ENCODE assay signal across 21 cellular contexts in genomic region chr5:174319551-174319950, GRCh38.
"Had no signal": no experiment of that assay in that cellular context is flagged by ENCODE, and none has a peak within 500 bp of the region (broad histone marks: within the 10 kb centered on the region; RNA-seq: fewer than 3 reads in every experiment).

No MANE protein-coding gene starts in this region.

- H3K4me1 ChIP-seq: gastrocnemius medialis, left ventricle myocardium inferior, lower lobe of right lung, pancreas had no signal

- H3K4me3 ChIP-seq: gastrocnemius medialis, left ventricle myocardium inferior, lower lobe of right lung, pancreas, thoracic aorta, tibial nerve had no signal

- DNase-seq: caudate nucleus; cerebellar nuclear complex; cortex of kidney; foreskin fibroblast; gastrocnemius medialis; left colon; left ventricle myocardium inferior; lower lobe of right lung; pancreas; stimulated activated CD4-positive, alpha-beta T cell treated with anti-CD3 and anti-CD28 coated beads, Interleukin-4, amount 100 ng/mL, for 4 hours; stimulated activated naive CD8-positive, alpha-beta T cell treated with anti-CD3 and anti-CD28 coated beads, Interleukin-15, Interleukin-2, amounts not matched to agents 100 U/mL and 50 U/mL, for 24 hours; substantia nigra had no signal

- FAIRE-seq: pancreas, urothelium cell line had no signal

- H3K36me3 ChIP-seq: gastrocnemius medialis, left ventricle myocardium inferior, lower lobe of right lung, neutrophil, pancreas, thoracic aorta, tibial nerve had no signal

- ATAC-seq: esophagus mucosa; gastrocnemius medialis; left colon; lower lobe of right lung; natural killer cell treated with Interleukin-12 subunit alpha and Interleukin-12 subunit beta and Interleukin-15 and Interleukin-18, amount 100 ng/mL, for 72 hours; pancreas; sciatic nerve; stimulated activated memory B cell treated with anti-CD40 and anti-IgM and Interleukin-4, amounts not matched to agents 10 μg/mL and 1 μg/mL and 100 μg/mL, for 72 hours; stimulated activated naive CD8-positive, alpha-beta T cell treated with anti-CD3 and anti-CD28 coated beads, Interleukin-15, Interleukin-2, amounts not matched to agents 100 U/mL and 50 U/mL, for 24 hours had no signal

- H3K9me3 ChIP-seq: gastrocnemius medialis, left ventricle myocardium inferior, lower lobe of right lung, neutrophil, pancreas, thoracic aorta, tibial nerve had no signal

- H3K27ac ChIP-seq: epithelial cell of prostate, gastrocnemius medialis, left ventricle myocardium inferior, lower lobe of right lung, neutrophil, pancreas, thoracic aorta, tibial nerve had no signal
